ENCODE assay signal across 15 cellular contexts in genomic region chr4:22593933-22594332, GRCh38.
DNase-seq lines count a peak whose midpoint lies in the region; ATAC-seq and TF ChIP-seq lines count a peak whose summit lies in the region.
"Had no signal": no experiment of that assay in that cellular context is flagged by ENCODE, and none has a peak within 500 bp of the region (broad histone marks: within the 10 kb centered on the region; RNA-seq: fewer than 3 reads in every experiment).

No MANE protein-coding gene starts in this region.

- H3K27me3 ChIP-seq in right cardiac atrium (ENCODE audit: control insufficient read depth, insufficient read depth) (no peaks in the 10 kb centered on the region), thoracic aorta (replicated peaks; ENCODE audit: insufficient read depth) (no peaks in the 10 kb centered on the region)
- H3K27me3 ChIP-seq: BLaER1 treated with 17β-estradiol and CSF1 and Interleukin-3, amounts not matched to agents 10 nM and 100 nM had no signal

- H3K36me3 ChIP-seq in thoracic aorta: no peaks in the 10 kb centered on the region
- H3K36me3 ChIP-seq: BLaER1 treated with 17β-estradiol and CSF1 and Interleukin-3, amounts not matched to agents 10 nM and 100 nM had no signal

- WGBS in right cardiac atrium: 82% methylated on average over 10 of the region's 10 CpGs

- DNase-seq in left cardiac atrium (peak; percentile 19), right cardiac atrium (no peak), hypothalamus (lab: John Stamatoyannopoulos, UW) (peak in 30 of 51 donors; percentile 0 to 52 (median 12)), thoracic aorta (ENCODE audit: low spot score) (no peak), COLO668 (lab: John Stamatoyannopoulos, UW; ENCODE audit: unreplicated experiment) (no peak)
- DNase-seq: 8988T; AML-193; Calu3; CD4-positive, CD25-positive, alpha-beta regulatory T cell; DMS 273 treated with DMSO at 0.1 percent for 48 hours had no signal

- H3K27ac ChIP-seq in right cardiac atrium (ENCODE audit: low read length) (no peak overlapping the region), cingulate gyrus (ENCODE audit: low read depth, low read length) (peak overlapping the region; percentile 10), thoracic aorta (peak overlapping the region in 1 of 2 donors; percentile 17)
- H3K27ac ChIP-seq: BLaER1 treated with 17β-estradiol and CSF1 and Interleukin-3, amounts not matched to agents 10 nM and 100 nM had no signal

- H3K4me1 ChIP-seq in right cardiac atrium (ENCODE audit: control insufficient read depth, insufficient read depth, low read length): no peaks in the 10 kb centered on the region
- H3K4me1 ChIP-seq in thoracic aorta (ENCODE audit: control insufficient read depth in 1 of 2, low read depth in 2 of 2): peaks cover 8 to 9% of the 10 kb centered on the region in 2 donors
- H3K4me1 ChIP-seq: BLaER1 treated with 17β-estradiol and CSF1 and Interleukin-3, amounts not matched to agents 10 nM and 100 nM had no signal

- no peak for TF ChIP-seq CTCF in thoracic aorta (IDR thresholded peaks at IDR 0.05)

- ATAC-seq in left cardiac atrium (no peak), right cardiac atrium (no peak), thoracic aorta (ENCODE audit: insufficient number of reproducible peaks, low FRiP score, low read depth) (no peak), HG03457 (IDR thresholded peaks at IDR 0.05; ENCODE audit: unreplicated experiment) (no peak), HG02970 (IDR thresholded peaks at IDR 0.05; ENCODE audit: low FRiP score, unreplicated experiment) (no peak)
- ATAC-seq: HCT116 had no signal

- H3K9me3 ChIP-seq in right cardiac atrium (ENCODE audit: control insufficient read depth, low read length): no peaks in the 10 kb centered on the region
- H3K9me3 ChIP-seq in thoracic aorta: no peaks in the 10 kb centered on the region
- H3K9me3 ChIP-seq: BLaER1 treated with 17β-estradiol and CSF1 and Interleukin-3, amounts not matched to agents 10 nM and 100 nM had no signal

- H3K4me3 ChIP-seq in right cardiac atrium (ENCODE audit: low read length) (no peak overlapping the region), thoracic aorta (peak overlapping the region; percentile 29)
- H3K4me3 ChIP-seq: BLaER1 treated with 17β-estradiol and CSF1 and Interleukin-3, amounts not matched to agents 10 nM and 100 nM had no signal

- intact Hi-C loops in left cardiac atrium (cut with DNase I) (no loop called here), right cardiac atrium (cut with DNase I) (no loop called here)

Comparison
In these comparisons a context has a peak if more than half of its experiments do, and no peak if none do; other contexts are left out.
1. DNase-seq: peak in left cardiac atrium (single experiment) and hypothalamus (30 of 51); none in right cardiac atrium (0 of 3), thoracic aorta (single experiment) and COLO668 (single experiment).